ENCODE assay signal across 21 cellular contexts in genomic region chr9:127269440-127269839, GRCh38. TPM values are rescaled to one million over a fixed set of nuclear protein-coding genes. Genes with fewer than 3 reads are reported as not detected.
DNase-seq lines count a peak whose midpoint lies in the region; ATAC-seq, FAIRE-seq and TF ChIP-seq lines count a peak whose summit lies in the region.
"Had no signal": no experiment of that assay in that cellular context is flagged by ENCODE, and none has a peak within 500 bp of the region (broad histone marks: within the 10 kb centered on the region; RNA-seq: fewer than 3 reads in every experiment).

No MANE protein-coding gene starts in this region.

- H3K4me1 ChIP-seq in GM12878 (ENCODE audit: control insufficient read depth, insufficient read depth, low read length) (peaks cover 34% of the 10 kb centered on the region), right lobe of liver (no peaks in the 10 kb centered on the region)
- H3K4me1 ChIP-seq: BLaER1 had no signal

- TF ChIP-seq POLR2A in GM12892 (IDR thresholded peaks at IDR 0.05; ENCODE audit: low read depth, low read length) (no peak), GM12878 (IDR thresholded peaks at IDR 0.05; ENCODE audit: low read depth, low read length) (no peak), right lobe of liver (IDR thresholded peaks at IDR 0.05) (no peak)

- POLR2A ChIA-PET in GM12878 (lab: Charles Lee): no interaction called here
- POLR2A ChIA-PET in activated CD8-positive, alpha-beta T cell treated with anti-CD3 and anti-CD28 coated beads for 36 hours (lab: Charles Lee): no interaction called here

- no peaks in the 10 kb centered on the region for H3K36me3 ChIP-seq in GM06990 (ENCODE audit: control insufficient read depth, insufficient read depth, low read length)
- no peaks in the 10 kb centered on the region; a peak in 1 of 4 replicates for H3K36me3 ChIP-seq in GM12878 (ENCODE audit: control insufficient read depth in 2 of 2, insufficient read depth in 2 of 2, low read length in 1 of 2)
- peaks cover 0 to 1% (median 0%) of the 10 kb centered on the region in 4 donors for H3K36me3 ChIP-seq in right lobe of liver
- H3K36me3 ChIP-seq: BLaER1 had no signal

- 69% methylated on average over 2 of the region's 2 CpGs for WGBS in GM12878 (ENCODE audit: insufficient coverage, insufficient replicate concordance, low lambda C conversion rate, missing lambda C conversion rate)
- 93% methylated on average over 2 of the region's 2 CpGs for WGBS in right lobe of liver (ENCODE audit: insufficient coverage, low coverage, low lambda C conversion rate, missing lambda C conversion rate)

- H2AFZ ChIP-seq in GM12878 (ENCODE audit: control insufficient read depth, low read depth, low read length): no peak overlapping the region
- H2AFZ ChIP-seq: GM23338 had no signal

- no peak overlapping the region for H3K27ac Mint-ChIP-seq in activated CD8-positive, alpha-beta T cell treated with anti-CD3 and anti-CD28 coated beads for 36 hours
- H3K27ac Mint-ChIP-seq: CD14-positive monocyte; CD8-positive, alpha-beta T cell; GM23338; HFFc6 had no signal

- in situ Hi-C loops in GM12878 (cut with MboI): no loop called here

- SMC1A ChIA-PET in GM12878 (lab: Charles Lee; ENCODE audit: uncharacterized antibody, unreplicated experiment): interaction anchor here (2.5 kb wide), 1 partner anchor 10 kb away, joined by 7 read pairs; no protein-coding TSS in a partner anchor

- intact Hi-C loops in GM12878 (cut with micrococcal nuclease; ENCODE audit: unreplicated experiment): no loop called here
- intact Hi-C loops in right lobe of liver (cut with DNase I): no loop called here
- intact Hi-C loops in activated CD8-positive, alpha-beta T cell treated with anti-CD3 and anti-CD28 coated beads for 36 hours (cut with micrococcal nuclease): no loop called here

- H3K4me1 Mint-ChIP-seq in activated T-cell treated with anti-CD3 and anti-CD28 coated beads, Interleukin-2, amount 50 U/mL, for 4 hours (ENCODE audit: low read depth): no peaks in the 10 kb centered on the region
- no peaks in the 10 kb centered on the region for H3K4me1 Mint-ChIP-seq in activated CD8-positive, alpha-beta T cell treated with anti-CD3 and anti-CD28 coated beads for 36 hours (ENCODE audit: low read depth)
- H3K4me1 Mint-ChIP-seq: CD14-positive monocyte had no signal

- CTCF ChIA-PET in GM12878 (lab: Yijun Ruan, JAX): no interaction called here
- CTCF ChIA-PET in activated CD8-positive, alpha-beta T cell treated with anti-CD3 and anti-CD28 coated beads for 36 hours (lab: Charles Lee): interaction anchor here (1.6 kb wide), 1 partner anchor 9 kb away, joined by 3 read pairs; no protein-coding TSS in a partner anchor

- H3K9ac ChIP-seq in GM12878 (ENCODE audit: control insufficient read depth, insufficient read depth, low read length): no peak overlapping the region
- H3K9ac ChIP-seq: BLaER1 had no signal

- peaks cover 8% of the 10 kb centered on the region for H3K27me3 Mint-ChIP-seq in activated T-cell treated with anti-CD3 and anti-CD28 coated beads, Interleukin-2, amount 50 U/mL, for 4 hours (ENCODE audit: low read depth)
- H3K27me3 Mint-ChIP-seq in activated CD8-positive, alpha-beta T cell treated with anti-CD3 and anti-CD28 coated beads for 36 hours: peaks cover 9% of the 10 kb centered on the region

- H3K9me3 Mint-ChIP-seq in activated T-cell treated with anti-CD3 and anti-CD28 coated beads, Interleukin-2, amount 50 U/mL, for 4 hours: no peaks in the 10 kb centered on the region
- H3K9me3 Mint-ChIP-seq in activated CD8-positive, alpha-beta T cell treated with anti-CD3 and anti-CD28 coated beads for 36 hours: no peaks in the 10 kb centered on the region
- H3K9me3 Mint-ChIP-seq: CD8-positive, alpha-beta T cell; GM23338; HFFc6 had no signal

- no peaks in the 10 kb centered on the region for H4K20me1 ChIP-seq in GM12878 (ENCODE audit: control insufficient read depth, insufficient read depth)
- H4K20me1 ChIP-seq: BLaER1 had no signal

- no peaks in the 10 kb centered on the region for H3K36me3 Mint-ChIP-seq in activated T-cell treated with anti-CD3 and anti-CD28 coated beads, Interleukin-2, amount 50 U/mL, for 4 hours (ENCODE audit: insufficient read depth)
- H3K36me3 Mint-ChIP-seq in activated CD8-positive, alpha-beta T cell treated with anti-CD3 and anti-CD28 coated beads for 36 hours (ENCODE audit: low read depth): no peaks in the 10 kb centered on the region
- H3K36me3 Mint-ChIP-seq: CD8-positive, alpha-beta T cell had no signal

- no peak for TF ChIP-seq CTCF in GM06990 (IDR thresholded peaks at IDR 0.05; ENCODE audit: insufficient read depth, low read length, poor library complexity, severe bottlenecking)
- no peak for TF ChIP-seq CTCF in GM12878 (IDR thresholded peaks at IDR 0.05 in 2 of 3, conservative IDR thresholded peaks at IDR 0.05 in 1 of 3; ENCODE audit: control insufficient read depth in 2 of 3, extremely low read depth in 1 of 3, insufficient read depth in 1 of 3, low read depth in 3 of 3, low read length in 3 of 3)
- TF ChIP-seq CTCF in right lobe of liver (IDR thresholded peaks at IDR 0.05): no peak
- no peak for TF ChIP-seq CTCF in activated CD8-positive, alpha-beta T cell treated with anti-CD3 and anti-CD28 coated beads for 36 hours (IDR thresholded peaks at IDR 0.05)

- H3K27me3 ChIP-seq in GM06990 (replicated peaks; ENCODE audit: control insufficient read depth, insufficient read depth, low read length): no peaks in the 10 kb centered on the region
- H3K27me3 ChIP-seq in GM12878 (replicated peaks in 1 of 2; ENCODE audit: control insufficient read depth in 2 of 2, insufficient read depth in 2 of 2, low read length in 1 of 2): no peaks in the 10 kb centered on the region
- no peaks in the 10 kb centered on the region for H3K27me3 ChIP-seq in right lobe of liver
- H3K27me3 ChIP-seq: BLaER1 had no signal

- H3K27ac ChIP-seq in GM12878 (ENCODE audit: control insufficient read depth, insufficient read depth) (peak overlapping the region; percentile 74), right lobe of liver (no peak overlapping the region)
- H3K27ac ChIP-seq: BLaER1 had no signal

- H3K4me3 Mint-ChIP-seq in activated T-cell treated with anti-CD3 and anti-CD28 coated beads, Interleukin-2, amount 50 U/mL, for 4 hours: no peak overlapping the region
- H3K4me3 Mint-ChIP-seq in activated CD8-positive, alpha-beta T cell treated with anti-CD3 and anti-CD28 coated beads for 36 hours: no peak overlapping the region
- H3K4me3 Mint-ChIP-seq: CD14-positive monocyte; CD8-positive, alpha-beta T cell; GM23338; HFFc6 had no signal

- H3K79me2 ChIP-seq in GM12878 (ENCODE audit: control insufficient read depth, insufficient read depth, low read length): peaks cover 2% of the 10 kb centered on the region; the same call in 1 of the 2 replicates

- H3K4me3 ChIP-seq in GM06990 (replicated peaks; ENCODE audit: low read depth, low read length) (no peak overlapping the region), GM12878 (no peak overlapping the region), right lobe of liver (no peak overlapping the region)
- H3K4me3 ChIP-seq: BLaER1, GM23338 had no signal

- RAD21 ChIA-PET in GM12878 (lab: Charles Lee; ENCODE audit: unreplicated experiment): no interaction called here

- no peaks in the 10 kb centered on the region; the same call in 1 of the 3 replicates for H3K9me3 ChIP-seq in GM12878 (replicated peaks; ENCODE audit: control insufficient read depth, insufficient read depth, low read length)
- H3K9me3 ChIP-seq in right lobe of liver: no peaks in the 10 kb centered on the region
- H3K9me3 ChIP-seq: BLaER1 had no signal

- TF ChIP-seq RAD21 in GM12878 (IDR thresholded peaks at IDR 0.05; ENCODE audit: insufficient read depth, low read depth, low read length): no peak

- peak; percentile 64 for ATAC-seq in GM12878
- ATAC-seq in activated T-cell treated with anti-CD3 and anti-CD28 coated beads, Interleukin-2, amount 50 U/mL, for 4 hours: no peak
- no peak for ATAC-seq in right lobe of liver
- ATAC-seq in HG02759 (IDR thresholded peaks at IDR 0.05; ENCODE audit: unreplicated experiment): no peak
- ATAC-seq in activated CD8-positive, alpha-beta T cell treated with anti-CD3 and anti-CD28 coated beads for 36 hours: no peak
- ATAC-seq: CD8-positive, alpha-beta T cell; GM23338; HCT116 had no signal

- no TSS peak for BruUV-seq in GM12878 (replicated peaks; lab: Mats Ljungman, UMichigan)

- FAIRE-seq in GM12892 (lab: Jason Lieb, UNC) (peak; percentile 64), GM12878 (lab: Jason Lieb, UNC) (no peak), islet of Langerhans (lab: Jason Lieb, UNC) (peak; percentile 13)

- TF ChIP-seq EP300 in GM12878 (IDR thresholded peaks at IDR 0.05; ENCODE audit: borderline replicate concordance in 1 of 2, control insufficient read depth in 1 of 2, low read depth in 2 of 2, low read length in 2 of 2): no peak

- peak; percentile 43 for DNase-seq in GM06990 (ENCODE audit: extremely low read depth, insufficient read length)
- no peak for DNase-seq in GM12892 (ENCODE audit: insufficient read length)
- DNase-seq in GM12878 (ENCODE audit: low read depth, low spot score): no peak
- DNase-seq in activated T-cell treated with anti-CD3 and anti-CD28 coated beads, Interleukin-2, amount 50 U/mL, for 4 hours: no peak
- no peak for DNase-seq in right lobe of liver
- no peak for DNase-seq in activated CD8-positive, alpha-beta T cell treated with anti-CD3 and anti-CD28 coated beads for 36 hours
- DNase-seq: 8988T; Calu3; CD8-positive, alpha-beta T cell; DMS53; DND-41; EL; H7; HFFc6; KG1 had no signal

- peak overlapping the region; percentile 45 for H3K4me2 ChIP-seq in GM12878 (ENCODE audit: control insufficient read depth, insufficient read depth)
- H3K4me2 ChIP-seq: BLaER1, GM23338 had no signal

RNA-seq across cellular contexts. Expression of gene GARNL3, which starts 4.9 kb away (rescaled TPM):
- 6.1 TPM for polyA plus RNA-seq in GM12892 (2012; ENCODE audit: missing spikeins)
- 59.4 and 67.2 TPM in 2 replicates for total RNA-seq in GM12878 (2013; cell fraction: nucleolus; rRNA removed)
- total RNA-seq in GM12878 (2014; rRNA removed) (8.2 and 9.3 TPM in 2 replicates), GM12878 (2014; rRNA removed; fragmentation: Illumina TruSeq; extraction: Trizol) (7.1 and 7.2 TPM in 2 replicates), GM12878 (2021) (9.4 and 9.8 TPM in 2 replicates), right lobe of liver (1 to 10 TPM; 4.4 to 9.7 (median 6.1) TPM)
- polyA plus RNA-seq in GM12878 (2011; ENCODE audit: low read depth): 5.1 TPM
- polyA plus RNA-seq in GM12878 (2011; rRNA removed) (1.8 and 2.2 TPM in 2 replicates), GM12878 (2014; fragmentation: Illumina TruSeq; extraction: Trizol) (6.9 and 7.6 TPM in 2 replicates), GM12878 (2014; fragmentation: Nextera tagmentation; extraction: Ambion mirVana) (1 to 10 TPM in 1 of 2 experiments, under 1 TPM in 1; 0.89 to 1.3 TPM), GM12878 (2014; rRNA removed) (12.0 and 13.2 TPM in 2 replicates), GM12878 (2016; fragmentation: Nextera tagmentation; extraction: Ambion mirVana) (1 to 10 TPM; 4.9 to 5.6 TPM)
- 0.89 and 1.2 TPM in 2 replicates for polyA plus RNA-seq in GM12878 (2011; cell fraction: cytosol; rRNA removed)
- polyA plus RNA-seq in GM12878 (2011; cell fraction: nucleus; rRNA removed): 7.3 and 8.8 TPM in 2 replicates
- polyA plus RNA-seq in GM12878 (2012): 4.1 and 4.6 TPM in 2 replicates
- 2.0 and 4.9 TPM in 2 replicates for polyA minus RNA-seq in GM12878 (2011; rRNA and poly(A)+ RNA removed)
- 0.21 TPM in 1 of 2 replicates, not detected in the other for polyA minus RNA-seq in GM12878 (2011; cell fraction: cytosol; rRNA and poly(A)+ RNA removed)
- polyA minus RNA-seq in GM12878 (2011; cell fraction: nucleus; rRNA and poly(A)+ RNA removed): 2.3 and 5.5 TPM in 2 replicates
- 1 to 10 TPM in 1 of 3 donors, under 1 TPM in 2; 0.66 to 1.5 (median 0.66) TPM for total RNA-seq in activated T-cell treated with anti-CD3 and anti-CD28 coated beads, Interleukin-2, amount 50 U/mL, for 4 hours
- 1 to 10 TPM; 3.8 to 4.2 TPM for total RNA-seq in activated CD8-positive, alpha-beta T cell treated with anti-CD3 and anti-CD28 coated beads for 36 hours
